In the genomic region with DNA sequence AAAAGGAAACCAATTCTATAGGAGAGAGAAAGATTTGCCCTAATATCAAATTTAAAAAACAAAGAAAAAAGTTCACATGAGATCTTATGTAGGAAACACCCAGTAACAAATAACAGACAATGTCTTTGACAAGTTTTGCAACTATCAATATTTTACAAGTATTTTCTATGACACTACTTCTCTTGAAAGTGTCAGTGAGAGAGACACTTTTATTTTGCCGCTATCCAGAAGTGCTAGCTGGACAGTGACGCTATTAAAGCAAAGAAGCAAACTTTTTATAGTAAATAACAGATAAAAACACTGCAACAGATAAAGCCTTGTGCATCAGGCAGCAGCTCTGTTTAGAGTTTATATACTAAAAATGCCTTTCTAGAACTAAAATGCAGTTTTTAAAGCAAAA, we compare ENCODE assay signal across 21 cellular contexts. TPM values are rescaled to one million over a fixed set of nuclear protein-coding genes. Genes with fewer than 3 reads are reported as not detected.
"Had no signal": no experiment of that assay in that cellular context is flagged by ENCODE, and none has a peak within 500 bp of the region (broad histone marks: within the 10 kb centered on the region; RNA-seq: fewer than 3 reads in every experiment).

No MANE protein-coding gene starts in this region.

- H3K27me3 Mint-ChIP-seq: activated CD4-positive, alpha-beta T cell treated with anti-CD3 and anti-CD28 coated beads, Interleukin-2, amount 10 ng/mL, durations not matched to agents 24 days and 14 days had no signal

- H3K27me3 ChIP-seq: cardiac muscle cell, ovary, SJSA1, testis, upper lobe of right lung had no signal

- DNase-seq: activated CD4-positive, alpha-beta T cell treated with anti-CD3 and anti-CD28 coated beads, Interleukin-2, amount 10 ng/mL, durations not matched to agents 24 days and 14 days; activated CD4-positive, CD25-positive, alpha-beta regulatory T cell; activated CD8-positive, alpha-beta memory T cell treated with anti-CD3 and anti-CD28 coated beads for 24 hours; activated CD8-positive, alpha-beta memory T cell treated with anti-CD3 and anti-CD28 coated beads, Interleukin-2, amount 50 U/mL, for 48 hours; activated gamma-delta T cell treated with Interleukin-2 at 50 U/mL for 16 hours; amniotic stem cell; foreskin fibroblast; hippocampal formation; left colon; lower lobe of right lung; ovary; psoas muscle; right cardiac atrium; SW 1271; testis; upper lobe of right lung had no signal

- H3K4me3 Mint-ChIP-seq: activated CD4-positive, alpha-beta T cell treated with anti-CD3 and anti-CD28 coated beads, Interleukin-2, amount 10 ng/mL, durations not matched to agents 24 days and 14 days; mesothelial cell of epicardium had no signal

- H3K36me3 ChIP-seq: cardiac muscle cell, ovary, SJSA1 had no signal

- H3K4me3 ChIP-seq: cardiac muscle cell, lower lobe of right lung, ovary, psoas muscle, SJSA1, testis, upper lobe of right lung had no signal

- ATAC-seq: activated naive CD4-positive, alpha-beta T cell treated with anti-CD3 and anti-CD28 coated beads, Interleukin-2, amount 50 U/mL, for 72 hours; left colon; lower lobe of right lung; upper lobe of right lung had no signal

- H3K27ac Mint-ChIP-seq: activated CD4-positive, alpha-beta T cell treated with anti-CD3 and anti-CD28 coated beads, Interleukin-2, amount 10 ng/mL, durations not matched to agents 24 days and 14 days had no signal

- H3K9me3 Mint-ChIP-seq: activated CD4-positive, alpha-beta T cell treated with anti-CD3 and anti-CD28 coated beads, Interleukin-2, amount 10 ng/mL, durations not matched to agents 24 days and 14 days; activated naive CD4-positive, alpha-beta T cell treated with anti-CD3 and anti-CD28 coated beads, Interleukin-2, amount 50 U/mL, for 72 hours; mesothelial cell of epicardium had no signal

- H3K27ac ChIP-seq: cardiac muscle cell, epithelial cell of prostate, lower lobe of right lung, ovary, SJSA1, testis, upper lobe of right lung had no signal

- H3K9me3 ChIP-seq: lower lobe of right lung, ovary, psoas muscle, SJSA1, testis, upper lobe of right lung had no signal

RNA-seq across cellular contexts. Expression of gene SCG3, which starts 42.9 kb away (rescaled TPM):
- total RNA-seq: activated CD4-positive, alpha-beta T cell treated with anti-CD3 and anti-CD28 coated beads, Interleukin-2, amount 10 ng/mL, durations not matched to agents 24 days and 14 days; cardiac muscle cell; mesothelial cell of epicardium; psoas muscle; SJSA1 had no signal
- polyA plus RNA-seq: cardiac muscle cell had no signal
